11 cellular contexts compared by ENCODE assay signal in the genomic region with DNA sequence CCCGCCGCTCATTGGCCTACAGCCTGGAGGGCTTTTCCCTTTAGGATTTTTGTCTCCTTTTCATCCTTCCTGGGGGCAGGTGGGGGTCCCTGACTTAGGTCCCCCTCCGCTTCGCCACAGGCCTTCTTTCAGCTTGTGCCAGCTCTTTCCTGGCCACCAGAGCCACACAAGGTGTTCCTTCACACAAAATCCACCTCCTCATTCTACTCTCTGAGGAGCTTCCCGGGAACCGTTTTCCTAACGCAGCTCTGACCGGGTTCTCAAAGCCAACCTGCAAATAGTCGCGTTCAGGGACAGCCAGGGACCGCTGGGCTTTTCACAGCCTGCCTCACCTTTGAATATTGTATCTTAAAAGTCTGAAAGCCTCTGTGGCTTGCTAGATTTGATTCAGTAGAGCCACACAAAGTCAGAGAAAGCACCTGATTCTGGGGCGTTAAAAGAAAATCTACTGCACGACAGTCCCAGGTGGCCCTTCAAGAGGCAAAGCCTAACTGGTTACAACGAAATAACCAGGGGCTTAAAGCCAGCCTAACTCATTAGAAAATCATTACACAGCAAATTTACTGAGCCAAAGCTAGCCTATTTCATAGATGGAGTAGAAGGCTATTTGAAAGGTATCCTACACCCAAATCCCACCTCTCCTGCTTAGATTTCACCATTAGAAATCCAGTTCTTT. TPM values are rescaled to one million over a fixed set of nuclear protein-coding genes. Genes with fewer than 3 reads are reported as not detected.
DNase-seq lines count a peak whose midpoint lies in the region; ATAC-seq and TF ChIP-seq lines count a peak whose summit lies in the region.
"Had no signal": no experiment of that assay in that cellular context is flagged by ENCODE, and none has a peak within 500 bp of the region (broad histone marks: within the 10 kb centered on the region; RNA-seq: fewer than 3 reads in every experiment).

No MANE protein-coding gene starts in this region.

- no peaks in the 10 kb centered on the region for H3K27me3 ChIP-seq in right atrium auricular region

- no peaks in the 10 kb centered on the region for H3K36me3 ChIP-seq in right atrium auricular region
- no peaks in the 10 kb centered on the region for H3K36me3 ChIP-seq in mucosa of descending colon (ENCODE audit: low read depth)
- no peaks in the 10 kb centered on the region for H3K36me3 ChIP-seq in urinary bladder (ENCODE audit: insufficient read depth)

- H3K9me3 ChIP-seq in right atrium auricular region (no peaks in the 10 kb centered on the region), mucosa of descending colon (no peaks in the 10 kb centered on the region)

- no peak overlapping the region for H3K27ac ChIP-seq in right atrium auricular region
- no peak overlapping the region for H3K27ac ChIP-seq in urinary bladder (ENCODE audit: low read depth)

- H3K4me1 ChIP-seq in right atrium auricular region (peaks cover 0 to 5% of the 10 kb centered on the region in 2 donors), mucosa of descending colon (ENCODE audit: low read depth) (no peaks in the 10 kb centered on the region), urinary bladder (ENCODE audit: insufficient read depth) (no peaks in the 10 kb centered on the region)

- DNase-seq in right atrium auricular region (ENCODE audit: low spot score) (no peak), left ventricle myocardium superior (no peak), choroid plexus epithelial cell (ENCODE audit: low read depth) (no peak), mucosa of descending colon (no peak), NCI-H2029 (lab: John Stamatoyannopoulos, UW) (no peak), T1000 (lab: John Stamatoyannopoulos, UW) (no peak)
- no peak for DNase-seq in activated CD8-positive, alpha-beta memory T cell treated with anti-CD3 and anti-CD28 coated beads, Interleukin-2, amount 50 U/mL, for 48 hours
- DNase-seq: Kasumi-1, SIG-M5 had no signal

- intact Hi-C loops in left ventricle myocardium superior (cut with micrococcal nuclease) = no loop called here
- intact Hi-C loops in mucosa of descending colon (cut with DNase I, micrococcal nuclease) = no loop called here

- 9% methylated on average over 14 of the region's 14 CpGs for WGBS in urinary bladder

- no peak for ATAC-seq in left ventricle myocardium superior
- peak; percentile 8 for ATAC-seq in mucosa of descending colon

- TF ChIP-seq CTCF in right atrium auricular region (IDR thresholded peaks at IDR 0.05) = no peak
- TF ChIP-seq CTCF in choroid plexus epithelial cell (conservative IDR thresholded peaks at IDR 0.05; ENCODE audit: low read depth, low read length) = no peak
- no peak for TF ChIP-seq CTCF in mucosa of descending colon (IDR thresholded peaks at IDR 0.05)

- H3K4me3 ChIP-seq in right atrium auricular region (peak overlapping the region; percentile 17 to 44), choroid plexus epithelial cell (ENCODE audit: low read depth, low read length) (peak overlapping the region; percentile 20), mucosa of descending colon (no peak overlapping the region), urinary bladder (ENCODE audit: low read depth, low read length) (peak overlapping the region; percentile 54)

RNA-seq across cellular contexts. Expression of a gene that starts 0.8 kb away (rescaled TPM):
- total RNA-seq in right atrium auricular region (10 to 100 TPM in 1 of 2 donors, 1 to 10 TPM in 1; 3.5 to 18.6 TPM), left ventricle myocardium superior (4.2 TPM), mucosa of descending colon (1 to 10 TPM in 2 of 3 donors, under 1 TPM in 1; 0.55 to 2.8 (median 2.1) TPM), urinary bladder (192 TPM)
- 22.1 TPM for polyA plus RNA-seq in urinary bladder
- total RNA-seq: myocyte had no signal
